ENCODE assay signal across 9 cellular contexts in the genomic region with DNA sequence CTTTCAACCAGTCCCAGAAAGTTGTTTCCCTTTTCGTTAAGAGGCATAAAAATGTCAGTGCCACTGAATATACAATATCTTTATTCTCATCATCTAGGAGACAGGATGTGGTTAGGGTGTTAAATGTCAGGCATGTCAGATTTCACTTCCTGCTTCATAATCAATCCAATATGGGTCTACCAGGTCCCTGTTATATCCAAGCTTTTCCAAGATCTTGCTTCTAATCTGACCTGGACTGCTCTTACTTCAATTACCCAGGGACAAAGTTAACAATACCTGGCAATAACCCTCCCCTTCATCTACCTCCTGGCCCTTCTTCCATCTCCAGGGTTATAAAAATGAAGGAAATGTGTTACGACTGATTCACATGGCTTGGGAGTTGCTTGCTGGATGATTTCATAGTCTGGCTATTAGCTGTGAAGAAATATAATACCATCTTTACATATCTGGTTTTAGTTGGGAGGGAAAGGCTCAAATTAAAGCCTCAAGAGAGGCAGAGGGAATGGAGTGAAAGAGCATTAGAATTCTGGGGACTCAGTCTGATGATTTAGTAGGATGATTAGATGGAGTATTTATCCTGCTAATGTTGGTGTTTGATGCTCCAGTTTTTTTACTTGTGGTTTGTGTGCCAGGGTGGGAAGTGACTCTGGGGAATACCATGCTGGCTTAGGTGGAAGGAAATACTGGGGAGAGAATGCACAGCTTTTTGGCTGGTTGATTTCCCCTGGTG.
DNase-seq lines count a peak whose midpoint lies in the region; ATAC-seq, FAIRE-seq and TF ChIP-seq lines count a peak whose summit lies in the region.
"Had no signal": no experiment of that assay in that cellular context is flagged by ENCODE, and none has a peak within 500 bp of the region (broad histone marks: within the 10 kb centered on the region; RNA-seq: fewer than 3 reads in every experiment).

No MANE protein-coding gene starts in this region.

- H3K27ac ChIP-seq in foreskin keratinocyte (peak overlapping the region; percentile 63), pancreas (no peak overlapping the region)
- H3K27ac ChIP-seq: parathyroid adenoma had no signal

- intact Hi-C loops in CD14-positive monocyte (cut with micrococcal nuclease) = no loop called here
- intact Hi-C loops in pancreas (cut with DNase I) = no loop called here

- no peaks in the 10 kb centered on the region for H3K9me3 ChIP-seq in pancreas

- 59 to 76% methylated on average over 2 of the region's 2 CpGs for WGBS in pancreas, 2 donors

- no peak overlapping the region for H3K4me3 ChIP-seq in pancreas

- peaks cover 0 to 3% of the 10 kb centered on the region in 2 donors for H3K36me3 Mint-ChIP-seq in CD14-positive monocyte

- peaks cover 53% of the 10 kb centered on the region for H3K4me1 Mint-ChIP-seq in CD14-positive monocyte

- ATAC-seq in SK-N-SH treated with all-trans-retinoic acid at 6 μM for 48 hours (peak; percentile 89), foreskin keratinocyte (peak; percentile 61), pancreas (no peak), HG03135 (IDR thresholded peaks at IDR 0.05; ENCODE audit: unreplicated experiment) (no peak)

- H3K4me3 Mint-ChIP-seq in CD14-positive monocyte = peak overlapping the region in 1 of 2 donors; percentile 26

- FAIRE-seq in pancreas (lab: Jason Lieb, UNC) = no peak

- H3K27me3 Mint-ChIP-seq in CD14-positive monocyte (ENCODE audit: low read depth in 3 of 3) = peaks cover 0 to 3% (median 2%) of the 10 kb centered on the region in 3 donors

- H3K9me3 Mint-ChIP-seq in CD14-positive monocyte = no peaks in the 10 kb centered on the region

- TF ChIP-seq CTCF in CD14-positive monocyte (IDR thresholded peaks at IDR 0.05) = no peak
- TF ChIP-seq CTCF in foreskin keratinocyte (conservative IDR thresholded peaks at IDR 0.05) = no peak
- no peak for TF ChIP-seq CTCF in pancreas (IDR thresholded peaks at IDR 0.05)

- DNase-seq in CD14-positive monocyte (ENCODE audit: low spot score) (no peak), H4 (ENCODE audit: low spot score) (peak; percentile 67), foreskin keratinocyte (peak; percentile 75 to 89), islet precursor cell (no peak), pancreas (no peak), NCI-H2227 treated with DMSO at 0.1 percent for 48 hours (lab: John Stamatoyannopoulos, UW) (no peak)

- H3K27me3 ChIP-seq in foreskin keratinocyte = no peaks in the 10 kb centered on the region
- H3K27me3 ChIP-seq in pancreas = no peaks in the 10 kb centered on the region

- peak overlapping the region; percentile 47 to 86 (median 60) for H3K27ac Mint-ChIP-seq in CD14-positive monocyte

- no peaks in the 10 kb centered on the region for H3K36me3 ChIP-seq in pancreas

- H3K4me1 ChIP-seq in foreskin keratinocyte (peaks cover 41% of the 10 kb centered on the region), pancreas (no peaks in the 10 kb centered on the region)
- H3K4me1 ChIP-seq: parathyroid adenoma had no signal

TF ChIP-seq in SK-N-SH treated with all-trans-retinoic acid at 6 μM for 48 hours, 23 proteins besides CTCF, POLR2A, EP300 and RAD21:
- TF ChIP-seq, protein P1, sequence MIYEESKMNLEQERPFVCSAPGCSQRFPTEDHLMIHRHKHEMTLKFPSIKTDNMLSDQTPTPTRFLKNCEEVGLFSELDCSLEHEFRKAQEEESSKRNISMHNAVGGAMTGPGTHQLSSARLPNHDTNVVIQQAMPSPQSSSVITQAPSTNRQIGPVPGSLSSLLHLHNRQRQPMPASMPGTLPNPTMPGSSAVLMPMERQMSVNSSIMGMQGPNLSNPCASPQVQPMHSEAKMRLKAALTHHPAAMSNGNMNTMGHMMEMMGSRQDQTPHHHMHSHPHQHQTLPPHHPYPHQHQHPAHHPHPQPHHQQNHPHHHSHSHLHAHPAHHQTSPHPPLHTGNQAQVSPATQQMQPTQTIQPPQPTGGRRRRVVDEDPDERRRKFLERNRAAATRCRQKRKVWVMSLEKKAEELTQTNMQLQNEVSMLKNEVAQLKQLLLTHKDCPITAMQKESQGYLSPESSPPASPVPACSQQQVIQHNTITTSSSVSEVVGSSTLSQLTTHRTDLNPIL (CRISPR knock-in tag; IDR thresholded peaks at IDR 0.05; ENCODE audit: low read depth) = no peak
- TF ChIP-seq ZFP30 (CRISPR knock-in tag; IDR thresholded peaks at IDR 0.05) (no peak), SNAI2 (CRISPR knock-in tag; IDR thresholded peaks at IDR 0.05) (no peak), ZFP3 (CRISPR knock-in tag; IDR thresholded peaks at IDR 0.05) (no peak), ARNTL (CRISPR knock-in tag; IDR thresholded peaks at IDR 0.05; ENCODE audit: borderline replicate concordance, low read depth) (no peak)
TF ChIP-seq in SK-N-SH treated with all-trans-retinoic acid at 6 μM for 48 hours: peak in this region for 0.

Comparison
In these comparisons a context has a peak if more than half of its experiments do, and no peak if none do; other contexts are left out.
1. DNase-seq: peak in H4 (single experiment) and foreskin keratinocyte (2 of 2); none in CD14-positive monocyte (single experiment), islet precursor cell (single experiment), pancreas (0 of 6) and NCI-H2227 treated with DMSO at 0.1 percent for 48 hours (single experiment).
2. ATAC-seq: peak in SK-N-SH treated with all-trans-retinoic acid at 6 μM for 48 hours (single experiment) and foreskin keratinocyte (single experiment); none in pancreas (0 of 4) and HG03135 (single experiment).